16 cellular contexts compared by ENCODE assay signal in the genomic region with DNA sequence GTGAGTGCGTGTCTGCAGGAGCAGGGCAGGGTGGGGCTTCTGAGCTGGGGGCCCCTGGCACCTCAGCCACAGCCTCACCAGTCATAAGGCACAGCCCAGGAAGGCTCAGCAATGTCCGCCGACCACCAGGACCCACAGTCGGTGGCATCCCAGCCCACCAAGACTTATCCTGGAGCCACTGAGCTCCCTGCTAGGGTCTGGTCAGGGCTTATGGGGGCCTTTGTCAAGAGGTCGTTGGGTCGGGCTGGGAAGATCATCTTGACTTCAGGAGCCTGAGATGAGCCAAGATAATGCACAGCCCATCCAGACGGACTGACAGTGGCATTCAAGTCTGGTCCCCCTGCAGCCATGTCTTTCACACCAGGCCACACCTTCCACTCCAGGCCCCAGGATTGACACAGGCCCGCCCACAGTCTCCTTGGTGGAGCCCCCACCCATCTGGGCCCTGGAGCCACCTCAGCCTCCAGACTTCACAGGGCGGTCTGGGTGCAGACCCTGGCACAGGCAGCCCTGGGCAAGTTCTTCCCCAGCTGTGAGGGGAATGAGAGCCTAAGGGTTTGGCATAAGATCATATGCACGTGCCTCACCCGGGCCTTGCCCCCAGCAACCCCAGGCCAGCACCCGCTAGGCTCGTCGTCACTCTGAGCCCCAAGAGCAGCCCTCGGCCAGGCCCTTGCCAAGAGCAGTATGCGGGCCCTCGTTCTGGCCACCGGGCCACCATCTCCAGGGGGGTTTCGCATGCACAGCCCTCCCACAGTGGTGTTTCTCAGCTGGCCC.
DNase-seq lines count a peak whose midpoint lies in the region; ATAC-seq and TF ChIP-seq lines count a peak whose summit lies in the region.
"Had no signal": no experiment of that assay in that cellular context is flagged by ENCODE, and none has a peak within 500 bp of the region (broad histone marks: within the 10 kb centered on the region; RNA-seq: fewer than 3 reads in every experiment).

No MANE protein-coding gene starts in this region.

- TF ChIP-seq POLR2A in testis (IDR thresholded peaks at IDR 0.05), result no peak

- intact Hi-C loops in activated T-helper 2 cell treated with anti-CD3 and anti-CD28 coated beads, Interferon-gamma antibody, Interleukin-2, Interleukin-4, amounts not matched to agents 10 μg/mL and 5 μg/mL and 100 μg/mL, durations not matched to agents 14 hours and 24 hours and 36 hours (cut with micrococcal nuclease), result no loop called here
- intact Hi-C loops in left lung (cut with DNase I), result no loop called here
- intact Hi-C loops in testis (cut with DNase I; ENCODE audit: low total_unique reads), result no loop called here

- H3K4me1 ChIP-seq in left lung, result no peaks in the 10 kb centered on the region
- no peaks in the 10 kb centered on the region for H3K4me1 ChIP-seq in testis
- H3K4me1 ChIP-seq: body of pancreas, Caco-2 had no signal

- no peak overlapping the region for H3K27ac Mint-ChIP-seq in activated T-helper 2 cell treated with anti-CD3 and anti-CD28 coated beads, Interferon-gamma antibody, Interleukin-2, Interleukin-4, amounts not matched to agents 10 μg/mL and 5 μg/mL and 100 μg/mL, durations not matched to agents 14 hours and 24 hours and 36 hours
- H3K27ac Mint-ChIP-seq: natural killer cell had no signal

- H3K36me3 ChIP-seq in left lung (no peaks in the 10 kb centered on the region), testis (ENCODE audit: low read depth, missing control alignments) (no peaks in the 10 kb centered on the region)

- ATAC-seq in left lung, result no peak
- ATAC-seq: natural killer cell had no signal

- no peak overlapping the region for H3K27ac ChIP-seq in left lung
- no peak overlapping the region for H3K27ac ChIP-seq in testis
- H3K27ac ChIP-seq: body of pancreas, KMS-11, VCaP had no signal

- peaks cover 6% of the 10 kb centered on the region for H3K4me1 Mint-ChIP-seq in activated T-helper 2 cell treated with anti-CD3 and anti-CD28 coated beads, Interferon-gamma antibody, Interleukin-2, Interleukin-4, amounts not matched to agents 10 μg/mL and 5 μg/mL and 100 μg/mL, durations not matched to agents 14 hours and 24 hours and 36 hours (ENCODE audit: low read depth)
- H3K4me1 Mint-ChIP-seq: natural killer cell had no signal

- H3K27me3 ChIP-seq in left lung, result no peaks in the 10 kb centered on the region
- H3K27me3 ChIP-seq in testis, result no peaks in the 10 kb centered on the region
- H3K27me3 ChIP-seq: body of pancreas had no signal

- no peak overlapping the region for H3K4me3 ChIP-seq in left lung
- no peak overlapping the region for H3K4me3 ChIP-seq in testis
- H3K4me3 ChIP-seq: body of pancreas had no signal

- H3K9me3 ChIP-seq in left lung, result no peaks in the 10 kb centered on the region
- no peaks in the 10 kb centered on the region for H3K9me3 ChIP-seq in testis
- H3K9me3 ChIP-seq: body of pancreas had no signal

- peaks cover 7% of the 10 kb centered on the region for H3K27me3 Mint-ChIP-seq in activated T-helper 2 cell treated with anti-CD3 and anti-CD28 coated beads, Interferon-gamma antibody, Interleukin-2, Interleukin-4, amounts not matched to agents 10 μg/mL and 5 μg/mL and 100 μg/mL, durations not matched to agents 14 hours and 24 hours and 36 hours (ENCODE audit: low read depth)

- no peak overlapping the region for H3K4me3 Mint-ChIP-seq in activated T-helper 2 cell treated with anti-CD3 and anti-CD28 coated beads, Interferon-gamma antibody, Interleukin-2, Interleukin-4, amounts not matched to agents 10 μg/mL and 5 μg/mL and 100 μg/mL, durations not matched to agents 14 hours and 24 hours and 36 hours (ENCODE audit: low read depth)
- H3K4me3 Mint-ChIP-seq: natural killer cell had no signal

- peak; percentile 58 for DNase-seq in activated effector memory CD4-positive, alpha-beta T cell treated with anti-CD3 and anti-CD28 coated beads, Interleukin-2, amount 50 U/mL, for 16 hours
- DNase-seq in activated effector memory CD4-positive, alpha-beta T cell treated with Interleukin-2 at 50 U/mL for 16 hours, result no peak
- peak; percentile 6 for DNase-seq in activated T-helper 2 cell treated with anti-CD3 and anti-CD28 coated beads, Interferon-gamma antibody, Interleukin-2, Interleukin-4, amounts not matched to agents 10 μg/mL and 5 μg/mL and 100 μg/mL, durations not matched to agents 14 hours and 24 hours and 36 hours (ENCODE audit: low spot score)
- DNase-seq in left lung, result peak; percentile 26 to 77
- peak; percentile 7 for DNase-seq in testis
- no peak for DNase-seq in foreskin melanocyte
- no peak for DNase-seq in inferior parietal cortex (ENCODE audit: extremely low spot score)
- DNase-seq in HuH-7.5 (ENCODE audit: low spot score), result no peak
- DNase-seq: NCI-H1436 treated with DMSO at 0.1 percent for 48 hours, OCI-M1, SW 1271 had no signal

- peaks cover 6% of the 10 kb centered on the region for H3K9me3 Mint-ChIP-seq in activated T-helper 2 cell treated with anti-CD3 and anti-CD28 coated beads, Interferon-gamma antibody, Interleukin-2, Interleukin-4, amounts not matched to agents 10 μg/mL and 5 μg/mL and 100 μg/mL, durations not matched to agents 14 hours and 24 hours and 36 hours
- H3K9me3 Mint-ChIP-seq: natural killer cell had no signal

- WGBS in testis, 2 donors, result 89 to 97% methylated on average over 12 to 19 of the region's 19 CpGs

- TF ChIP-seq CTCF in left lung (IDR thresholded peaks at IDR 0.05) (no peak), testis (IDR thresholded peaks at IDR 0.05) (no peak)

- no peaks in the 10 kb centered on the region for H3K36me3 Mint-ChIP-seq in activated T-helper 2 cell treated with anti-CD3 and anti-CD28 coated beads, Interferon-gamma antibody, Interleukin-2, Interleukin-4, amounts not matched to agents 10 μg/mL and 5 μg/mL and 100 μg/mL, durations not matched to agents 14 hours and 24 hours and 36 hours (ENCODE audit: low read depth)
- H3K36me3 Mint-ChIP-seq: natural killer cell had no signal

Comparison
In these comparisons a context has a peak if more than half of its experiments do, and no peak if none do; other contexts are left out.
1. DNase-seq: peak in activated effector memory CD4-positive, alpha-beta T cell treated with anti-CD3 and anti-CD28 coated beads, Interleukin-2, amount 50 U/mL, for 16 hours (single experiment), activated T-helper 2 cell treated with anti-CD3 and anti-CD28 coated beads, Interferon-gamma antibody, Interleukin-2, Interleukin-4, amounts not matched to agents 10 μg/mL and 5 μg/mL and 100 μg/mL, durations not matched to agents 14 hours and 24 hours and 36 hours (single experiment), left lung (2 of 2) and testis (single experiment); none in activated effector memory CD4-positive, alpha-beta T cell treated with Interleukin-2 at 50 U/mL for 16 hours (single experiment), foreskin melanocyte (single experiment), inferior parietal cortex (single experiment) and HuH-7.5 (single experiment).